In genomic region chr1:40381268-40382109, GRCh38 we compare ENCODE assay signal across 10 cellular contexts. TPM values are rescaled to one million over a fixed set of nuclear protein-coding genes. Genes with fewer than 3 reads are reported as not detected.
DNase-seq lines count a peak whose midpoint lies in the region; ATAC-seq, FAIRE-seq and TF ChIP-seq lines count a peak whose summit lies in the region.
"Had no signal": no experiment of that assay in that cellular context is flagged by ENCODE, and none has a peak within 500 bp of the region (broad histone marks: within the 10 kb centered on the region; RNA-seq: fewer than 3 reads in every experiment).

No MANE protein-coding gene starts in this region.

- H3K79me2 ChIP-seq in HepG2 (ENCODE audit: insufficient read depth, low read length), result peaks cover 90% of the 10 kb centered on the region

- H4K20me1 ChIP-seq in BLaER1 treated with 17β-estradiol and CSF1 and Interleukin-3, amounts not matched to agents 10 nM and 100 nM, result peaks cover 0 to 24% (median 0%) of the 10 kb centered on the region in 11 experiments; a peak in 5 of 22 replicates
- no peaks in the 10 kb centered on the region for H4K20me1 ChIP-seq in HepG2 (ENCODE audit: insufficient read depth, low read length)

- no peaks in the 10 kb centered on the region for H3K27me3 Mint-ChIP-seq in type B pancreatic cell

- H3K27me3 ChIP-seq in BLaER1 treated with 17β-estradiol and CSF1 and Interleukin-3, amounts not matched to agents 10 nM and 100 nM, result no peaks in the 10 kb centered on the region
- H3K27me3 ChIP-seq in HepG2 (ENCODE audit: control insufficient read depth in 1 of 2, insufficient read depth in 2 of 2, low read length in 2 of 2), result no peaks in the 10 kb centered on the region

- H3K9me3 Mint-ChIP-seq in type B pancreatic cell, result no peaks in the 10 kb centered on the region

- in situ Hi-C loops in HepG2 (cut with HindIII; ENCODE audit: extremely low pct_ligation_motif_present, low pct_unique_long_range_greater_than_20kb), result no loop called here
- in situ Hi-C loops in ACHN (cut with HindIII; ENCODE audit: low pct_ligation_motif_present, low pct_unique_long_range_greater_than_20kb, low sequenced_read_pairs), result no loop called here

- no TSS peak for BruUV-seq in HepG2 (replicated peaks; lab: Mats Ljungman, UMichigan)

- H3K4me1 Mint-ChIP-seq in type B pancreatic cell (ENCODE audit: unreplicated experiment), result peaks cover 27% of the 10 kb centered on the region

- POLR2A ChIA-PET in HepG2 (lab: Yijun Ruan, JAX), result interaction anchor here (1.4 to 4.7 kb wide), 3 partner anchors 8 to 68 kb away, joined by 3 to 39 read pairs (median 6); partner anchors contain the start of gene SMAP2

- CTCF ChIA-PET in HepG2 (lab: Yijun Ruan, JAX; ENCODE audit: low intra/inter-chr PET ratio, low total read pairs), result no interaction called here

- H3K36me3 Mint-ChIP-seq in type B pancreatic cell, result no peaks in the 10 kb centered on the region

- peaks cover 0 to 12% (median 0%) of the 10 kb centered on the region in 11 experiments; a peak in 3 of 22 replicates for H3K9me3 ChIP-seq in BLaER1 treated with 17β-estradiol and CSF1 and Interleukin-3, amounts not matched to agents 10 nM and 100 nM (replicated peaks in 1 of 11)
- no peaks in the 10 kb centered on the region for H3K9me3 ChIP-seq in HepG2 (ENCODE audit: low read length)

- peaks cover 55 to 95% (median 66%) of the 10 kb centered on the region in 10 experiments for H3K4me1 ChIP-seq in BLaER1 treated with 17β-estradiol and CSF1 and Interleukin-3, amounts not matched to agents 10 nM and 100 nM
- H3K4me1 ChIP-seq in HepG2 (ENCODE audit: insufficient read depth, low read length), result peaks cover 86% of the 10 kb centered on the region

- no peak overlapping the region for H3K27ac Mint-ChIP-seq in type B pancreatic cell

- TF ChIP-seq POLR2A in HepG2 (IDR thresholded peaks at IDR 0.05; ENCODE audit: insufficient read depth in 1 of 2, low read depth in 2 of 2, low read length in 2 of 2), result no peak

- no peak overlapping the region for H2AFZ ChIP-seq in HepG2 (ENCODE audit: low read length)

- TF ChIP-seq EP300 in HepG2 (IDR thresholded peaks at IDR 0.05; ENCODE audit: low read depth in 2 of 2, low read length in 2 of 2) (no peak), HepG2 (CRISPR knock-in tag; IDR thresholded peaks at IDR 0.05; ENCODE audit: borderline replicate concordance) (no peak)

- 80% methylated on average over 7 of the region's 7 CpGs for WGBS in HepG2 (ENCODE audit: low lambda C conversion rate)

- H3K27ac ChIP-seq in BLaER1 treated with 17β-estradiol and CSF1 and Interleukin-3, amounts not matched to agents 10 nM and 100 nM, result peak overlapping the region; percentile 6 to 100 (median 37); a peak in 17 of 22 replicates
- H3K27ac ChIP-seq in HepG2 (ENCODE audit: extremely low read length, insufficient read depth, low read length), result peak overlapping the region; percentile 36
- H3K27ac ChIP-seq: WERI-Rb-1 had no signal

- H3K36me3 ChIP-seq in BLaER1 treated with 17β-estradiol and CSF1 and Interleukin-3, amounts not matched to agents 10 nM and 100 nM, result peaks cover 15 to 66% (median 42%) of the 10 kb centered on the region in 11 experiments; a peak in 21 of 22 replicates
- H3K36me3 ChIP-seq in HepG2 (replicated peaks in 1 of 2; ENCODE audit: control insufficient read depth in 1 of 2, insufficient read depth in 2 of 2, low read length in 2 of 2), result no peaks in the 10 kb centered on the region
- H3K36me3 ChIP-seq: WERI-Rb-1 had no signal

- TF ChIP-seq RAD21 in HepG2 (CRISPR knock-in tag; IDR thresholded peaks at IDR 0.05), result no peak

- no peak for TF ChIP-seq CTCF in HepG2 (CRISPR knock-in tag; IDR thresholded peaks at IDR 0.05)
- TF ChIP-seq CTCF in type B pancreatic cell (conservative IDR thresholded peaks at IDR 0.05), result no peak

- peak overlapping the region; percentile 56 to 98 (median 84) for H3K4me2 ChIP-seq in BLaER1 treated with 17β-estradiol and CSF1 and Interleukin-3, amounts not matched to agents 10 nM and 100 nM
- H3K4me2 ChIP-seq in HepG2 (ENCODE audit: low read depth, low read length), result no peak overlapping the region

- no peak for DNase-seq in GM19239 (ENCODE audit: insufficient read length, low spot score)
- peak; percentile 62 for DNase-seq in RPMI8226
- DNase-seq in HepG2 (ENCODE audit: low spot score), result no peak
- DNase-seq in type B pancreatic cell (ENCODE audit: extremely low spot score, unreplicated experiment), result no peak
- no peak for DNase-seq in ACHN
- DNase-seq in inferior parietal cortex (ENCODE audit: extremely low spot score), result no peak
- no peak for DNase-seq in stimulated activated CD4-positive, alpha-beta T cell treated with anti-CD3 and anti-CD28 coated beads, Interleukin-4, amount 100 ng/mL, for 1 hour
- DNase-seq: effector CD4-positive, alpha-beta T cell; WERI-Rb-1 had no signal

- FAIRE-seq in GM19239 (lab: Jason Lieb, UNC) (peak; percentile 88), HepG2 (lab: Jason Lieb, UNC) (no peak)

- H3K4me3 ChIP-seq in BLaER1 treated with 17β-estradiol and CSF1 and Interleukin-3, amounts not matched to agents 10 nM and 100 nM, result peak overlapping the region in 2 of 10 experiments; percentile 1 to 22; a peak in 2 of 20 replicates
- no peak overlapping the region for H3K4me3 ChIP-seq in HepG2 (replicated peaks in 1 of 3; ENCODE audit: insufficient read depth in 1 of 3, low read depth in 2 of 3, low read length in 3 of 3)

- intact Hi-C loops in HepG2 (cut with micrococcal nuclease; ENCODE audit: unreplicated experiment), result no loop called here

- H3K4me3 Mint-ChIP-seq in type B pancreatic cell, result no peak overlapping the region

- ATAC-seq in HepG2, result no peak

- peak overlapping the region in 2 of 11 experiments; percentile 44 to 98; a peak in 2 of 22 replicates for H3K9ac ChIP-seq in BLaER1 treated with 17β-estradiol and CSF1 and Interleukin-3, amounts not matched to agents 10 nM and 100 nM
- H3K9ac ChIP-seq in HepG2 (ENCODE audit: insufficient read depth, low read depth, low read length), result no peak overlapping the region

TF ChIP-seq in HepG2, 621 proteins besides CTCF, POLR2A, EP300 and RAD21 (continues in another document):
- TF ChIP-seq SMC3 (IDR thresholded peaks at IDR 0.05; ENCODE audit: low read length) (no peak), ZNF788 (CRISPR knock-in tag; IDR thresholded peaks at IDR 0.05; ENCODE audit: borderline replicate concordance) (no peak), ZNF280B (CRISPR knock-in tag; IDR thresholded peaks at IDR 0.05; ENCODE audit: borderline replicate concordance) (no peak), NR1H2 (CRISPR knock-in tag; IDR thresholded peaks at IDR 0.05; ENCODE audit: borderline replicate concordance, low read depth) (no peak), ZMYM2 (CRISPR knock-in tag; IDR thresholded peaks at IDR 0.05) (no peak), ATF7 (IDR thresholded peaks at IDR 0.05) (peak; percentile 53), ATF7 (CRISPR knock-in tag; IDR thresholded peaks at IDR 0.05) (no peak)

RNA-seq across cellular contexts. Expression of gene SMAP2, which starts 8.0 kb away (rescaled TPM):
- total RNA-seq in HepG2 (2016; rRNA removed; fragmentation: Illumina TruSeq; extraction: Trizol), result 19.0 and 21.2 TPM in 2 replicates
- total RNA-seq in HepG2 (2016; cell fraction: cytosol; rRNA removed; fragmentation: Illumina TruSeq; extraction: Trizol; ENCODE audit: low read depth), result 3.7 and 4.1 TPM in 2 replicates
- 17.0 and 17.7 TPM in 2 replicates for total RNA-seq in HepG2 (2016; cell fraction: insoluble cytoplasmic fraction; rRNA removed; fragmentation: Illumina TruSeq; extraction: Trizol)
- total RNA-seq in HepG2 (2016; cell fraction: membrane; rRNA removed; fragmentation: Illumina TruSeq; extraction: Trizol), result 9.4 and 9.9 TPM in 2 replicates
- total RNA-seq in HepG2 (2016; cell fraction: nucleus; rRNA removed; fragmentation: Illumina TruSeq; extraction: Trizol), result 12.5 and 12.6 TPM in 2 replicates
- 22.3 and 22.5 TPM in 2 replicates for polyA plus RNA-seq in HepG2 (2011; rRNA removed)
- polyA plus RNA-seq in HepG2 (2011; cell fraction: cytosol; rRNA removed), result 19.5 and 21.2 TPM in 2 replicates
- 14.7 and 15.6 TPM in 2 replicates for polyA plus RNA-seq in HepG2 (2011; cell fraction: nucleus; rRNA removed)
- 22.4 and 36.2 TPM in 2 replicates for polyA plus RNA-seq in HepG2 (2012)
- polyA plus RNA-seq in HepG2 (2016; cell fraction: cytosol; fragmentation: Illumina TruSeq; extraction: Trizol; ENCODE audit: low read depth), result 2.5 and 2.8 TPM in 2 replicates
- polyA plus RNA-seq in HepG2 (2016; cell fraction: insoluble cytoplasmic fraction; fragmentation: Illumina TruSeq; extraction: Trizol; ENCODE audit: low read depth), result 24.0 and 32.1 TPM in 2 replicates
- 10.0 and 10.2 TPM in 2 replicates for polyA plus RNA-seq in HepG2 (2016; cell fraction: membrane; fragmentation: Illumina TruSeq; extraction: Trizol; ENCODE audit: low read depth)
- polyA plus RNA-seq in HepG2 (2016; cell fraction: nucleus; fragmentation: Illumina TruSeq; extraction: Trizol; ENCODE audit: insufficient read depth, low read depth), result 29.2 and 32.0 TPM in 2 replicates
- polyA minus RNA-seq in HepG2 (2011; rRNA and poly(A)+ RNA removed; ENCODE audit: low replicate concordance), result 14.4 and 37.7 TPM in 2 replicates
- 14.2 and 14.6 TPM in 2 replicates for polyA minus RNA-seq in HepG2 (2011; cell fraction: cytosol; rRNA and poly(A)+ RNA removed)
- polyA minus RNA-seq in HepG2 (2011; cell fraction: nucleus; rRNA and poly(A)+ RNA removed), result 12.0 and 16.8 TPM in 2 replicates
- total RNA-seq in type B pancreatic cell (ENCODE audit: low replicate concordance), result 16.8 and 20.9 TPM in 2 replicates
